Comparison of ENCODE assay signal across 8 cellular contexts in the genomic region with DNA sequence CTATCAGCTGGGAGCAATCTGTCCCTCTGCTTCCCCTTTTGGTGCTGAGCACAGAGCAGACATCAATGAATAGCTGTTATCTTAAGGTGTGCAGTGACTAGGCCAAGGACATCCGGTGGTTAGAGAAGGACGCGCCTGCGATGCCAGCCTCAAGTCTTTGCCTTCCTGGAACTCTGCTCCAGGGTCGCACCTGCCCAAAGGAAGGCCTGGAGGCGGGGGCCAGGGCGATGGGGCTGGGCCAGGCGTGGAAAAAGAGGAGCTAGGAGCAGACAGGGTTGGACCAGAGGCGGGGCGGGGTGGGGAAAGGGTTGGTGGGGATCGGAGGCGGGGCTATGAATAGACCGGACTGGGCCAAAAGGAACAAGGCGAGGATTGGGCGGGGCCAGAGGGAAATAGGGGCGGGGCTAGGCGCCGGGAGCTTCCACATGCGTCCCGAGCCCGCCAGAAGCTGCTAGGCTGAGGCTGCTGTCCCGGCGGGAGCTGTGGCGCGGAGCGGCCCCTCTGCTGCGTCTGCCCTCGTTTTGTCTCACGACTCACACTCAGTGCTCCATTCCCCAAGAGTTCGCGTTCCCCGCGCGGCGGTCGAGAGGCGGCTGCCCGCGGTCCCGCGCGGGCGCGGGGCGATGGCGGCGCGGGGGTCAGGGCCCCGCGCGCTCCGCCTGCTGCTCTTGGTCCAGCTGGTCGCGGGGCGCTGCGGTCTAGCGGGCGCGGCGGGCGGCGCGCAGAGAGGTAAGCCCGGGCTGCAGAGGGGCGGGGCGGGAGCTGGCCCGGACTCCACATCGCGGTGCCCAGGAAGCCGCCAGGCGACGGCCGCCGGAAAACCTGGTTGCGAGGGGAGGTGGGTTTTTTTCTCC.
DNase-seq lines count a peak whose midpoint lies in the region; ATAC-seq and TF ChIP-seq lines count a peak whose summit lies in the region.

A gene (plus strand): TSS at position 424 of the 854 bp plus-strand sequence. CDS start 200 bp downstream, at position 624.

- DNase-seq in SIG-M5 treated with dmso at 0.1 percent for 504 hours (lab: John Stamatoyannopoulos, UW; ENCODE audit: unreplicated experiment): peak; percentile 71
- DNase-seq in SIG-M5 (lab: John Stamatoyannopoulos, UW): no peak
- DNase-seq in NCI-H2171 treated with DMSO at 0.1 percent for 48 hours (lab: John Stamatoyannopoulos, UW): peak; percentile 88
- DNase-seq in central memory CD4-positive, alpha-beta T cell: peak; percentile 31
- DNase-seq in kidney glomerular epithelial cell (lab: John Stamatoyannopoulos, UW): peak; percentile 82
- peak; percentile 72 to 77 for DNase-seq in stimulated activated CD4-positive, alpha-beta T cell treated with anti-CD3 and anti-CD28 coated beads, Interleukin-2, amount 100 ng/mL, for 48 hours

- TF ChIP-seq CTCF in WI38 (IDR thresholded peaks at IDR 0.05; ENCODE audit: low read depth, low read length): no peak

- H3K4me3 ChIP-seq in WI38 (ENCODE audit: low read depth, low read length): peak within 1 kb of the TSS; percentile 56

- ATAC-seq in HG03095 (IDR thresholded peaks at IDR 0.05; ENCODE audit: unreplicated experiment): peak; percentile 68
